ENCODE assay signal across 11 cellular contexts in genomic region chr2:88599527-88599926, GRCh38. TPM values are rescaled to one million over a fixed set of nuclear protein-coding genes. Genes with fewer than 3 reads are reported as not detected.
DNase-seq lines count a peak whose midpoint lies in the region; ATAC-seq and TF ChIP-seq lines count a peak whose summit lies in the region.
"Had no signal": no experiment of that assay in that cellular context is flagged by ENCODE, and none has a peak within 500 bp of the region (broad histone marks: within the 10 kb centered on the region; RNA-seq: fewer than 3 reads in every experiment).

No MANE protein-coding gene starts in this region.

- intact Hi-C loops in left colon (cut with DNase I, micrococcal nuclease) = no loop called here

- no peaks in the 10 kb centered on the region for H3K9me3 Mint-ChIP-seq in nephron

- DNase-seq in DMS153 (lab: John Stamatoyannopoulos, UW) (peak; percentile 9), adipocyte (ENCODE audit: low read depth) (no peak), GM03348 (ENCODE audit: low spot score) (no peak), left colon (no peak), substantia nigra (lab: John Stamatoyannopoulos, UW) (no peak), NCI-H1105 treated with DMSO at 0.1 percent for 48 hours (lab: John Stamatoyannopoulos, UW) (no peak)
- DNase-seq: NCI-H187 had no signal

- peak; percentile 4 for ATAC-seq in HG03378 (IDR thresholded peaks at IDR 0.05; ENCODE audit: unreplicated experiment)
- ATAC-seq in left colon = no peak

- H3K9ac ChIP-seq in adipocyte (ENCODE audit: low read length) = no peak overlapping the region

- peaks cover 37% of the 10 kb centered on the region for H3K4me1 Mint-ChIP-seq in nephron

- peak overlapping the region; percentile 55 for H3K4me3 ChIP-seq in adipocyte (ENCODE audit: low read length)
- H3K4me3 ChIP-seq: cardiac muscle cell had no signal

- H3K27ac ChIP-seq in substantia nigra (ENCODE audit: low read depth, low read length, poor library complexity, severe bottlenecking) = no peak overlapping the region
- H3K27ac ChIP-seq: cardiac muscle cell, VCaP had no signal

- H3K9me3 ChIP-seq in adipocyte (ENCODE audit: control insufficient read depth, low read length) = no peaks in the 10 kb centered on the region

- H3K27ac Mint-ChIP-seq in nephron = peak overlapping the region in 2 of 3 experiments; percentile 86 to 88

- TF ChIP-seq CTCF in nephron (IDR thresholded peaks at IDR 0.05; ENCODE audit: unreplicated experiment in 3 of 3) = no peak

- H3K4me3 Mint-ChIP-seq in nephron = no peak overlapping the region

- H3K36me3 ChIP-seq in adipocyte (ENCODE audit: control insufficient read depth, insufficient read depth, low read length, severe bottlenecking) = no peaks in the 10 kb centered on the region
- H3K36me3 ChIP-seq: cardiac muscle cell had no signal

- peaks cover 45% of the 10 kb centered on the region for H3K4me1 ChIP-seq in adipocyte (ENCODE audit: control insufficient read depth, insufficient read depth, low read length)

- no peaks in the 10 kb centered on the region for H3K27me3 Mint-ChIP-seq in nephron (ENCODE audit: low read depth)

- H3K36me3 Mint-ChIP-seq in nephron (ENCODE audit: low read depth) = peaks cover 4% of the 10 kb centered on the region

- no peaks in the 10 kb centered on the region for H3K27me3 ChIP-seq in adipocyte (replicated peaks; ENCODE audit: control insufficient read depth, insufficient read depth, low read length)
- H3K27me3 ChIP-seq: cardiac muscle cell had no signal

RNA-seq across cellular contexts. Expression of gene EIF2AK3, which starts 27.7 kb away (rescaled TPM):
- 10 to 100 TPM; 25.1 to 39.1 TPM for total RNA-seq in left colon
